Comparison of ENCODE assay signal across 28 cellular contexts in the genomic region with DNA sequence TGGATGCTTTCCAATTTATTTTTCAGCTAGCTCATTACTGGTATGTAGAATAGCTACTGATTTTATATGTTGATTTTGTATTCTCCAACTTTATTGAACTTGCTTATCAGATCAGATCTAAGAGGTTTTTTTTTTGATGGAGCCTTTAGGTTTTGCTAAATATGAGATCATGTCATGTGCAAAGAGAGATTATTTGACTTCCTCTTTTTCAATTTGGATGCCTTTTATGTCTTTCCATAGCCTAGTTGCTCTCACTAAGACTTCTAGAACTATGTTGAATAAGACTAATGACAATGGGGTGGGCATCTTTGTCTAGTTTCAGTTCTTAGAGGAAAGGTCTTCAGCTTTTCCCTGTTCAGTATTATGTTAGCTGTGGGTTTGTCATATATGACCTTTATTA.
"Had no signal": no experiment of that assay in that cellular context is flagged by ENCODE, and none has a peak within 500 bp of the region (broad histone marks: within the 10 kb centered on the region; RNA-seq: fewer than 3 reads in every experiment).

No MANE protein-coding gene starts in this region.

- H3K4me3 Mint-ChIP-seq: memory B cell; natural killer cell; stimulated activated naive CD8-positive, alpha-beta T cell treated with anti-CD3 and anti-CD28 coated beads, Interleukin-15, amount 100 ng/mL, for 72 hours had no signal

- H3K27ac ChIP-seq: dorsolateral prefrontal cortex, epithelial cell of prostate, gastrocnemius medialis, hepatocyte, ovary, psoas muscle, skin epidermis, spleen, suprapubic skin, transverse colon, upper lobe of right lung, uterus had no signal

- H3K27me3 Mint-ChIP-seq: memory B cell; stimulated activated naive CD8-positive, alpha-beta T cell treated with anti-CD3 and anti-CD28 coated beads, Interleukin-15, amount 100 ng/mL, for 72 hours had no signal

- H3K27ac Mint-ChIP-seq: memory B cell; natural killer cell; stimulated activated naive CD8-positive, alpha-beta T cell treated with anti-CD3 and anti-CD28 coated beads, Interleukin-15, amount 100 ng/mL, for 72 hours had no signal

- H3K36me3 ChIP-seq: gastrocnemius medialis, ovary, spleen, suprapubic skin, transverse colon, upper lobe of right lung, uterus had no signal

- DNase-seq: dorsolateral prefrontal cortex; effector CD4-positive, alpha-beta T cell; foreskin fibroblast; gastrocnemius medialis; head of caudate nucleus; kidney; natural killer cell; occipital lobe; ovary; posterior cingulate gyrus; psoas muscle; right cardiac atrium; spleen; stimulated activated CD4-positive, alpha-beta T cell treated with anti-CD3 and anti-CD28 coated beads, Interleukin-15, amount 100 ng/mL, for 24 hours; stimulated activated CD4-positive, alpha-beta T cell treated with anti-CD3 and anti-CD28 coated beads, Interleukin-2, amount 100 ng/mL, for 48 hours; stimulated activated naive CD4-positive, alpha-beta T cell; stimulated activated naive CD8-positive, alpha-beta T cell treated with anti-CD3 and anti-CD28 coated beads, Interleukin-15, amount 100 ng/mL, for 72 hours; transverse colon; upper lobe of right lung; uterus had no signal

- H2AFZ ChIP-seq: hepatocyte had no signal

- H3K27me3 ChIP-seq: gastrocnemius medialis, hepatocyte, ovary, spleen, suprapubic skin, transverse colon, upper lobe of right lung, uterus had no signal

- H3K9me3 ChIP-seq: gastrocnemius medialis, ovary, suprapubic skin, transverse colon, upper lobe of right lung had no signal

- H3K79me2 ChIP-seq: hepatocyte had no signal

- ATAC-seq: esophagus mucosa; gastrocnemius medialis; left lobe of liver; natural killer cell; psoas muscle; right cardiac atrium; stimulated activated naive CD8-positive, alpha-beta T cell treated with anti-CD3 and anti-CD28 coated beads, Interleukin-15, amount 100 ng/mL, for 72 hours; upper lobe of right lung had no signal

- H3K4me2 ChIP-seq: hepatocyte had no signal

- H3K4me3 ChIP-seq: dorsolateral prefrontal cortex, gastrocnemius medialis, hepatocyte, lung, ovary, psoas muscle, skin epidermis, spleen, suprapubic skin, transverse colon, upper lobe of right lung, uterus had no signal

- H3K4me1 ChIP-seq: gastrocnemius medialis, psoas muscle, spleen, suprapubic skin, transverse colon, upper lobe of right lung, uterus had no signal
